Comparison of ENCODE assay signal across 20 cellular contexts in the genomic region with DNA sequence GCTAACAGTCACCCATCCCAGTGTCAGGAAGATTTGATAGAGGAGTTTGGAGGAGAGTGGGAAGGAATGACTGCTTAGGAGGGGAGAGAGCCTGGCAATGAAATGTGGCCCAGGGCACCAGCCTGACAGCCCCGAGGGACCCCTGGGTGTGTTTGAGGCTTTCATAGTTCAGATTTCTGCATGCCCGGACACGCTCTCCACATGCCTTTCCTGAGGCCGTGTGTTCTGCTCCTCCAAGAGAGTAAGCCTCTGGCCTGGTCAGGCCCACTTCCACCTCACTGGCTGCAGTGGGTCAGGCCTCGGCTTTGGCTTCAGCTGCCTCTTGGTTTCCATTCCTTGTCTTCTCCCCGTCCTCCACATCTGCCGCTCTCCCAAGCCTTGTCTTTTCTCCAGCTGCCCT.
A peak's percentile ranks its signal among the peaks of the same experiment; 100 is the strongest.
DNase-seq lines count a peak whose midpoint lies in the region; ATAC-seq and TF ChIP-seq lines count a peak whose summit lies in the region.
"Had no signal": no experiment of that assay in that cellular context is flagged by ENCODE, and none has a peak within 500 bp of the region (broad histone marks: within the 10 kb centered on the region; RNA-seq: fewer than 3 reads in every experiment).

No MANE protein-coding gene starts in this region.

- no peak overlapping the region for H3K27ac ChIP-seq in H9 (ENCODE audit: insufficient read length, low read depth, low read length)
- H3K27ac ChIP-seq: pancreas, thoracic aorta had no signal

- H2BK12ac ChIP-seq in H9 (ENCODE audit: insufficient read length, low read depth, low read length): no peak overlapping the region

- H2AFZ ChIP-seq in H9 (ENCODE audit: low read length): no peak overlapping the region

- H3K4me1 Mint-ChIP-seq in H9: peaks cover 66 to 71% of the 10 kb centered on the region in 2 experiments
- H3K4me1 Mint-ChIP-seq in osteocyte (ENCODE audit: unreplicated experiment): peaks cover 31% of the 10 kb centered on the region
- peaks cover under 1% of the 10 kb centered on the region for H3K4me1 Mint-ChIP-seq in stimulated activated naive CD8-positive, alpha-beta T cell treated with anti-CD3 and anti-CD28 coated beads, Interleukin-15, amount 100 ng/mL, for 72 hours
- H3K4me1 Mint-ChIP-seq: B cell had no signal

- no peak overlapping the region for H4K91ac ChIP-seq in H9 (ENCODE audit: insufficient read length, low read depth, low read length)

- no peaks in the 10 kb centered on the region for H3K79me1 ChIP-seq in H9 (ENCODE audit: insufficient read depth, low read depth, low read length, poor library complexity, severe bottlenecking)

- no peak overlapping the region for H3K4me2 ChIP-seq in H9 (ENCODE audit: insufficient read depth, insufficient read length, low read length)

- H3K23me2 ChIP-seq in H9 (ENCODE audit: insufficient read length, low read depth, low read length, poor library complexity, severe bottlenecking): no peaks in the 10 kb centered on the region

- peaks cover 3% of the 10 kb centered on the region for H4K20me1 ChIP-seq in H9 (ENCODE audit: control insufficient read depth, insufficient read depth, insufficient read length)

- no peak overlapping the region for H3T11ph ChIP-seq in H9 (ENCODE audit: low read length)

- no peak overlapping the region for H3K14ac ChIP-seq in H9 (ENCODE audit: insufficient read depth, low read length)

- TF ChIP-seq CTCF in H9 (conservative IDR thresholded peaks at IDR 0.05) (no peak), epithelial cell of esophagus (IDR thresholded peaks at IDR 0.05; ENCODE audit: insufficient read depth, low read depth, low read length, missing control alignments) (no peak), osteocyte (IDR thresholded peaks at IDR 0.05) (no peak)

- peaks cover 24% of the 10 kb centered on the region; the same call in 1 of the 2 replicates for H3K4me1 ChIP-seq in H9 (ENCODE audit: insufficient read depth, low read length)

- H3K56ac ChIP-seq in H9 (ENCODE audit: insufficient read length, low read depth, low read length): no peak overlapping the region

- H3K23ac ChIP-seq in H9 (ENCODE audit: insufficient read length, low read depth, low read length): no peak overlapping the region

- DNase-seq in H9 (no peak), NCI-H2171 (lab: John Stamatoyannopoulos, UW) (peak; percentile 45), epithelial cell of esophagus (ENCODE audit: low read depth) (peak; percentile 45), osteocyte (ENCODE audit: extremely low spot score, unreplicated experiment) (no peak), OCI-M2 (lab: John Stamatoyannopoulos, UW; ENCODE audit: unreplicated experiment) (no peak), kidney glomerular epithelial cell (lab: John Stamatoyannopoulos, UW) (no peak)
- no peak for DNase-seq in stimulated activated naive CD8-positive, alpha-beta T cell treated with anti-CD3 and anti-CD28 coated beads, Interleukin-15, amount 100 ng/mL, for 72 hours
- DNase-seq: activated CD4-positive, alpha-beta T cell treated with anti-CD3 and anti-CD28 coated beads for 4 hours; activated gamma-delta T cell treated with Interleukin-2 at 50 U/mL for 16 hours; amniotic stem cell; HCEC 1CT; MG63; NCI-H1694; NCI-H524 treated with DMSO at 0.1 percent for 48 hours; pancreas; stimulated activated CD4-positive, alpha-beta T cell treated with anti-CD3 and anti-CD28 coated beads, Interleukin-4, amount 100 ng/mL, for 24 hours; stimulated activated CD8-positive, alpha-beta memory T cell treated with anti-CD3 and anti-CD28 coated beads, Interleukin-4, amount 100 ng/mL, for 48 hours had no signal

- no CpG with 5 or more reads among the region's 7 CpGs for WGBS in H9 (ENCODE audit: extremely low coverage, insufficient read length, low lambda C conversion rate)

- H3K27ac Mint-ChIP-seq in H9 (peak overlapping the region in 2 of 3 experiments; percentile 24 to 89; a peak in 5 of 7 replicates), osteocyte (ENCODE audit: unreplicated experiment) (peak overlapping the region; percentile 71)
- no peak overlapping the region for H3K27ac Mint-ChIP-seq in stimulated activated naive CD8-positive, alpha-beta T cell treated with anti-CD3 and anti-CD28 coated beads, Interleukin-15, amount 100 ng/mL, for 72 hours
- H3K27ac Mint-ChIP-seq: B cell had no signal

- H3K18ac ChIP-seq in H9 (ENCODE audit: insufficient read length, low read depth, low read length): no peak overlapping the region

- no peak overlapping the region for H2BK120ac ChIP-seq in H9 (ENCODE audit: low read depth, low read length, poor library complexity, severe bottlenecking)

- H3K27me3 Mint-ChIP-seq in H9 (ENCODE audit: low read depth) (no peaks in the 10 kb centered on the region), osteocyte (ENCODE audit: unreplicated experiment) (no peaks in the 10 kb centered on the region)
- peaks cover 51% of the 10 kb centered on the region for H3K27me3 Mint-ChIP-seq in stimulated activated naive CD8-positive, alpha-beta T cell treated with anti-CD3 and anti-CD28 coated beads, Interleukin-15, amount 100 ng/mL, for 72 hours

- no peak overlapping the region for H4K8ac ChIP-seq in H9 (replicated peaks; ENCODE audit: insufficient read length, low read depth, low read length)

- H3K79me2 ChIP-seq in H9 (ENCODE audit: insufficient read depth, low read length): peaks cover 3% of the 10 kb centered on the region; the same call in 1 of the 2 replicates

- H2AK5ac ChIP-seq in H9 (ENCODE audit: insufficient read length, low read length): no peak overlapping the region

- H3K4me3 Mint-ChIP-seq in H9: no peak overlapping the region
- no peak overlapping the region for H3K4me3 Mint-ChIP-seq in osteocyte (ENCODE audit: unreplicated experiment)
- no peak overlapping the region for H3K4me3 Mint-ChIP-seq in stimulated activated naive CD8-positive, alpha-beta T cell treated with anti-CD3 and anti-CD28 coated beads, Interleukin-15, amount 100 ng/mL, for 72 hours
- H3K4me3 Mint-ChIP-seq: B cell had no signal

- no peak for ATAC-seq in stimulated activated naive CD8-positive, alpha-beta T cell treated with anti-CD3 and anti-CD28 coated beads, Interleukin-15, amount 100 ng/mL, for 72 hours
- ATAC-seq: pancreas, PC-3 had no signal

- peaks cover 16 to 30% (median 25%) of the 10 kb centered on the region in 3 experiments for H3K36me3 Mint-ChIP-seq in H9 (ENCODE audit: insufficient read depth in 1 of 3, low read depth in 3 of 3)
- H3K36me3 Mint-ChIP-seq in osteocyte (ENCODE audit: unreplicated experiment): peaks cover 12% of the 10 kb centered on the region

- H3K9me3 Mint-ChIP-seq in H9 (peaks cover 5 to 9% of the 10 kb centered on the region in 2 experiments; a peak in 3 of 5 replicates), osteocyte (ENCODE audit: unreplicated experiment) (peaks cover 6% of the 10 kb centered on the region)
- H3K9me3 Mint-ChIP-seq in stimulated activated naive CD8-positive, alpha-beta T cell treated with anti-CD3 and anti-CD28 coated beads, Interleukin-15, amount 100 ng/mL, for 72 hours: peaks cover 5 to 14% of the 10 kb centered on the region in 2 donors

- H4K5ac ChIP-seq in H9 (ENCODE audit: insufficient read length, low read depth, low read length): no peak overlapping the region

- H3K9ac ChIP-seq in H9 (ENCODE audit: extremely low read depth, insufficient read length, low read length): no peak overlapping the region

- no peak overlapping the region for H2BK5ac ChIP-seq in H9 (ENCODE audit: insufficient read length, low read length)

- H2BK15ac ChIP-seq in H9 (ENCODE audit: low read depth, low read length): no peak overlapping the region

- no peak overlapping the region for H3K4me3 ChIP-seq in epithelial cell of esophagus (ENCODE audit: low read length)
- H3K4me3 ChIP-seq: MG63, pancreas, thoracic aorta had no signal

- no peaks in the 10 kb centered on the region for H3K9me3 ChIP-seq in H9 (ENCODE audit: control insufficient read depth, low read depth, low read length)
- H3K9me3 ChIP-seq: MG63, pancreas, thoracic aorta had no signal

- H2BK20ac ChIP-seq in H9 (ENCODE audit: low read depth, low read length, poor library complexity, severe bottlenecking): no peak overlapping the region

- H3K4ac ChIP-seq in H9 (ENCODE audit: low read depth, low read length): no peak overlapping the region

- H3K27me3 ChIP-seq in H9 (ENCODE audit: insufficient read depth, low read length): no peaks in the 10 kb centered on the region
- H3K27me3 ChIP-seq: MG63, pancreas had no signal

Comparison
In these comparisons a context has a peak if more than half of its experiments do, and no peak if none do; other contexts are left out.
1. DNase-seq: peak in NCI-H2171 (single experiment) and epithelial cell of esophagus (single experiment); none in H9 (single experiment), osteocyte (single experiment), OCI-M2 (single experiment), kidney glomerular epithelial cell (single experiment) and stimulated activated naive CD8-positive, alpha-beta T cell treated with anti-CD3 and anti-CD28 coated beads, Interleukin-15, amount 100 ng/mL, for 72 hours (0 of 2).
2. H3K27ac Mint-ChIP-seq: peak in H9 (2 of 3) and osteocyte (single experiment); none in stimulated activated naive CD8-positive, alpha-beta T cell treated with anti-CD3 and anti-CD28 coated beads, Interleukin-15, amount 100 ng/mL, for 72 hours (0 of 2).